24 cellular contexts compared by ENCODE assay signal in genomic region chr1:31488528-31488927, GRCh38.
"Had no signal": no experiment of that assay in that cellular context is flagged by ENCODE, and none has a peak within 500 bp of the region (broad histone marks: within the 10 kb centered on the region; RNA-seq: fewer than 3 reads in every experiment).

No MANE protein-coding gene starts in this region.

- H3K9me3 ChIP-seq: heart left ventricle, prostate gland, stomach, thoracic aorta, transverse colon had no signal

- H3K27ac ChIP-seq: coronary artery, heart left ventricle, parathyroid adenoma, prostate gland, spleen, stomach, thoracic aorta, transverse colon had no signal

- FAIRE-seq: endothelial cell of umbilical vein, frontal cortex had no signal

- H3K4me3 Mint-ChIP-seq: endodermal cell, nephron progenitor cell had no signal

- DNase-seq: effector CD4-positive, alpha-beta T cell; endodermal cell; heart left ventricle; hippocampal formation; left colon; left ventricle myocardium superior; nephron progenitor cell; retina; spleen; stimulated activated CD4-positive, alpha-beta T cell treated with anti-CD3 and anti-CD28 coated beads, Interleukin-15, amount 100 ng/mL, for 24 hours; stimulated activated CD4-positive, alpha-beta T cell treated with anti-CD3 and anti-CD28 coated beads, Interleukin-2, amount 100 ng/mL, for 24 hours; stimulated activated naive CD4-positive, alpha-beta T cell; stomach; substantia nigra; transverse colon had no signal

- H3K4me1 ChIP-seq: prostate gland, stomach had no signal

- H3K9me3 Mint-ChIP-seq: nephron progenitor cell had no signal

- ATAC-seq: heart left ventricle; left ventricle myocardium superior; naive thymus-derived CD4-positive, alpha-beta T cell; sciatic nerve had no signal

- H3K79me2 ChIP-seq: parathyroid adenoma had no signal

- H2AFZ ChIP-seq: parathyroid adenoma had no signal

- H3K27ac Mint-ChIP-seq: endodermal cell, nephron progenitor cell had no signal

- H3K4me3 ChIP-seq: coronary artery, heart left ventricle, lung, prostate gland, spleen, stomach, thoracic aorta, transverse colon had no signal

- H3K36me3 ChIP-seq: heart left ventricle, prostate gland, spleen, stomach, thoracic aorta, transverse colon had no signal

- H3K9ac ChIP-seq: parathyroid adenoma had no signal

- H3K27me3 ChIP-seq: spleen, stomach, transverse colon had no signal
